Comparison of ENCODE assay signal across 22 cellular contexts in the genomic region with DNA sequence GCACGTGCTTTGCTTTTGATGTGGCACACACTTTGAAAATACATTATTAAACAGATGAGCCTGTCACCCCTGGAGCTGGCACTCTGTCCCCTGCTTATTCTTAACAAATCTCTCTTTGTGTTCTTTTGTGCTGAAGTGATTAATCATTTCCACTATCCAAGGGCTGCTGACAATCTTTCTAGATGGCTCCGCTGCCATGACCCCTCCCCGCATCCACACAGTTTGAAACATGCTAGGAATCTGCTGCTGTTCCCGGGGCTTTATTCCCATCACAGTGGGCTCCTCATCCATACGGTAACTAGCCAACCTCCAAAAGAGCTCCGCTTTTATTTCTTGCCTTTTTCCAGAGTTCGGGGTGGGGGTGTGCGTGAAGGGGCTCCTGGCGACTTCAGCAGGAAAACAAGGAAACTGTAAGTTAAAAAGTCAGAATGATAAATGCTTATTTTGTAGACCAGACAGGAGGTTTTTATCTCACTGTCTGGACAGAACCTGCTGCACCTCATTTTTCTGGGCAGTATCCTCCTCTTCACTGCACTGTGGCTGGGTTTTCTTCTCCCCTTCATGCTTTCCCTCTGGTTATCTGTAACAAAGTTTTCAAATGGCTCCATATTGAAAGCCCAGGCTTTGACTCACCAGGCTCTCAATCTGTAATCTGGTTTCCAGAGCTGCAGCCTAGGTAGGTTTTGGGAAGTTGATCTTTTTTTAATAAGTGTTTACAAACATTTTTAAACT.
DNase-seq lines count a peak whose midpoint lies in the region; ATAC-seq, FAIRE-seq and TF ChIP-seq lines count a peak whose summit lies in the region.
"Had no signal": no experiment of that assay in that cellular context is flagged by ENCODE, and none has a peak within 500 bp of the region (broad histone marks: within the 10 kb centered on the region; RNA-seq: fewer than 3 reads in every experiment).

No MANE protein-coding gene starts in this region.

- H3K9ac ChIP-seq in astrocyte (ENCODE audit: low read length): peak overlapping the region; percentile 59
- H3K9ac ChIP-seq: parathyroid adenoma had no signal

- no peaks in the 10 kb centered on the region for H3K9me3 ChIP-seq in astrocyte (ENCODE audit: insufficient read depth, low read depth, low read length)
- H3K9me3 ChIP-seq: ascending aorta, sigmoid colon had no signal

- peak; percentile 9 for FAIRE-seq in astrocyte (lab: Jason Lieb, UNC)

- no peaks in the 10 kb centered on the region for H3K79me2 ChIP-seq in astrocyte (ENCODE audit: insufficient read depth, low read length)
- H3K79me2 ChIP-seq: parathyroid adenoma had no signal

- H3K27me3 Mint-ChIP-seq in astrocyte (ENCODE audit: low read depth, unreplicated experiment) (no peaks in the 10 kb centered on the region), osteocyte (ENCODE audit: unreplicated experiment) (no peaks in the 10 kb centered on the region)
- H3K27me3 Mint-ChIP-seq: activated B cell treated with CpG ODN at 0.5 μM for 24 hours; stimulated activated memory B cell treated with anti-CD40 and anti-IgM and Interleukin-4, amounts not matched to agents 10 μg/mL and 1 μg/mL and 100 μg/mL, for 72 hours had no signal

- H3K36me3 Mint-ChIP-seq in astrocyte (ENCODE audit: low read depth, unreplicated experiment): peaks cover 7% of the 10 kb centered on the region
- peaks cover 50% of the 10 kb centered on the region for H3K36me3 Mint-ChIP-seq in osteocyte (ENCODE audit: unreplicated experiment)

- H3K4me2 ChIP-seq in astrocyte (ENCODE audit: low read length): peak overlapping the region; percentile 79

- no peaks in the 10 kb centered on the region for H3K9me3 Mint-ChIP-seq in astrocyte (ENCODE audit: unreplicated experiment)
- no peaks in the 10 kb centered on the region for H3K9me3 Mint-ChIP-seq in osteocyte (ENCODE audit: unreplicated experiment)
- H3K9me3 Mint-ChIP-seq: activated B cell treated with CpG ODN at 0.5 μM for 24 hours; stimulated activated memory B cell treated with anti-CD40 and anti-IgM and Interleukin-4, amounts not matched to agents 10 μg/mL and 1 μg/mL and 100 μg/mL, for 72 hours; T-helper 2 cell treated with Interferon-gamma antibody and Interleukin-4, amounts not matched to agents 5 μg/mL and 100 μg/mL, for 36 hours had no signal

- peak overlapping the region; percentile 90 for H3K27ac Mint-ChIP-seq in astrocyte (ENCODE audit: unreplicated experiment)
- H3K27ac Mint-ChIP-seq in osteocyte (ENCODE audit: unreplicated experiment): peak overlapping the region; percentile 81
- H3K27ac Mint-ChIP-seq: activated B cell treated with CpG ODN at 0.5 μM for 24 hours; stimulated activated memory B cell treated with anti-CD40 and anti-IgM and Interleukin-4, amounts not matched to agents 10 μg/mL and 1 μg/mL and 100 μg/mL, for 72 hours; T-helper 2 cell treated with Interferon-gamma antibody and Interleukin-4, amounts not matched to agents 5 μg/mL and 100 μg/mL, for 36 hours had no signal

- ATAC-seq in GM21737 (IDR thresholded peaks at IDR 0.05; ENCODE audit: unreplicated experiment): no peak
- no peak for ATAC-seq in HG02973 (IDR thresholded peaks at IDR 0.05; ENCODE audit: unreplicated experiment)
- ATAC-seq: SK-N-SH treated with all-trans-retinoic acid at 6 μM for 48 hours; stimulated activated memory B cell treated with anti-CD40 and anti-IgM and Interleukin-4, amounts not matched to agents 10 μg/mL and 1 μg/mL and 100 μg/mL, for 72 hours had no signal

- peak overlapping the region; percentile 90 for H3K27ac ChIP-seq in astrocyte (ENCODE audit: low read depth, low read length)
- H3K27ac ChIP-seq: ascending aorta, parathyroid adenoma, RWPE1, sigmoid colon had no signal

- H4K20me1 ChIP-seq in astrocyte (ENCODE audit: insufficient read depth, low read length): no peaks in the 10 kb centered on the region

- peaks cover 17% of the 10 kb centered on the region for H3K4me1 ChIP-seq in astrocyte (ENCODE audit: insufficient read depth, low read length)
- H3K4me1 ChIP-seq: ascending aorta, parathyroid adenoma, sigmoid colon had no signal

- H3K36me3 ChIP-seq in H7 (replicated peaks; ENCODE audit: control insufficient read depth, insufficient read depth, low read length) (no peaks in the 10 kb centered on the region), astrocyte (ENCODE audit: insufficient read depth, low read length) (no peaks in the 10 kb centered on the region)
- H3K36me3 ChIP-seq: ascending aorta, sigmoid colon had no signal

- H3K4me3 Mint-ChIP-seq in astrocyte (ENCODE audit: unreplicated experiment) (no peak overlapping the region), osteocyte (ENCODE audit: unreplicated experiment) (no peak overlapping the region)
- H3K4me3 Mint-ChIP-seq: activated B cell treated with CpG ODN at 0.5 μM for 24 hours; stimulated activated memory B cell treated with anti-CD40 and anti-IgM and Interleukin-4, amounts not matched to agents 10 μg/mL and 1 μg/mL and 100 μg/mL, for 72 hours; T-helper 2 cell treated with Interferon-gamma antibody and Interleukin-4, amounts not matched to agents 5 μg/mL and 100 μg/mL, for 36 hours had no signal

- H3K4me1 Mint-ChIP-seq in astrocyte (ENCODE audit: low read depth, unreplicated experiment) (peaks cover 16% of the 10 kb centered on the region), osteocyte (ENCODE audit: unreplicated experiment) (peaks cover 43% of the 10 kb centered on the region)

- TF ChIP-seq CTCF in astrocyte (IDR thresholded peaks at IDR 0.05; ENCODE audit: insufficient read depth, low read depth, low read length): no peak
- no peak for TF ChIP-seq CTCF in osteocyte (IDR thresholded peaks at IDR 0.05)

- H3K27me3 ChIP-seq in H7 (ENCODE audit: control insufficient read depth, insufficient read depth, low read length): no peaks in the 10 kb centered on the region
- no peaks in the 10 kb centered on the region for H3K27me3 ChIP-seq in astrocyte (ENCODE audit: insufficient read depth, low read length)
- H3K27me3 ChIP-seq: ascending aorta, sigmoid colon had no signal

- peak overlapping the region; percentile 58 for H2AFZ ChIP-seq in astrocyte (ENCODE audit: low read depth, low read length)
- H2AFZ ChIP-seq: parathyroid adenoma had no signal

- DNase-seq in H7: peak; percentile 54
- DNase-seq in astrocyte (ENCODE audit: low read depth): peak; percentile 55
- peak; percentile 42 for DNase-seq in iPS-NIHi11 (ENCODE audit: low spot score)
- DNase-seq in osteocyte (ENCODE audit: extremely low spot score, unreplicated experiment): peak; percentile 59
- DNase-seq in NCI-H345 (lab: John Stamatoyannopoulos, UW): no peak
- no peak for DNase-seq in activated CD8-positive, alpha-beta memory T cell treated with anti-CD3 and anti-CD28 coated beads for 24 hours
- DNase-seq: activated B cell treated with CpG ODN at 0.5 μM for 24 hours; activated naive CD4-positive, alpha-beta T cell treated with anti-CD3 and anti-CD28 coated beads, Interleukin-2, amount 50 U/mL, for 16 hours; activated T-cell treated with anti-CD3 and anti-CD28 coated beads, Interleukin-2, amount 50 U/mL, for 48 hours; effector memory CD4-positive, alpha-beta T cell; GF-D8; NCI-H1105; NCI-H526; sigmoid colon had no signal

- no peak overlapping the region for H3K4me3 ChIP-seq in H7 (ENCODE audit: insufficient read depth, low read depth, low read length)
- H3K4me3 ChIP-seq in astrocyte (ENCODE audit: insufficient read depth, low read depth, low read length): peak overlapping the region; percentile 11
- H3K4me3 ChIP-seq: ascending aorta, sigmoid colon had no signal

Comparison
In these comparisons a context has a peak if more than half of its experiments do, and no peak if none do; other contexts are left out.
1. DNase-seq: peak in H7 (single experiment), astrocyte (single experiment), iPS-NIHi11 (single experiment) and osteocyte (single experiment); none in NCI-H345 (single experiment) and activated CD8-positive, alpha-beta memory T cell treated with anti-CD3 and anti-CD28 coated beads for 24 hours (single experiment).